ENCODE assay signal across 1 cellular context in genomic region chr10:48655426-48656240, GRCh38.
TF ChIP-seq lines count a peak whose summit lies in the region.

No MANE protein-coding gene starts in this region.

TF ChIP-seq in IMR-90, 13 proteins besides CTCF, POLR2A, EP300 and RAD21 (continued from another document):
- TF ChIP-seq USF2 (IDR thresholded peaks at IDR 0.05; ENCODE audit: low read depth, low read length) (no peak), BHLHE40 (IDR thresholded peaks at IDR 0.05; ENCODE audit: low read depth, low read length) (no peak)
TF ChIP-seq in IMR-90: peak in this region for 0.
